Comparison of ENCODE assay signal across 8 cellular contexts in genomic region chr7:30135271-30135550, GRCh38. TPM values are rescaled to one million over a fixed set of nuclear protein-coding genes. Genes with fewer than 3 reads are reported as not detected.
A peak's percentile ranks its signal among the peaks of the same experiment; 100 is the strongest.
DNase-seq lines count a peak whose midpoint lies in the region; ATAC-seq and TF ChIP-seq lines count a peak whose summit lies in the region.

No MANE protein-coding gene starts in this region.

- no peaks in the 10 kb centered on the region for H3K36me3 ChIP-seq in RWPE2 (ENCODE audit: low read depth)

- ATAC-seq in GM21825 (IDR thresholded peaks at IDR 0.05; ENCODE audit: unreplicated experiment) (peak; percentile 22), RWPE2 (ENCODE audit: low read depth) (no peak)

- H3K4me3 ChIP-seq in RWPE2 (ENCODE audit: severe bottlenecking), result peak overlapping the region; percentile 99
- H3K4me3 ChIP-seq in fibroblast of villous mesenchyme (ENCODE audit: low read depth, low read length), result peak overlapping the region; percentile 75
- peak overlapping the region; percentile 53 to 97 (median 84) for H3K4me3 ChIP-seq in skin epidermis

- H3K9me3 ChIP-seq in RWPE2 (ENCODE audit: severe bottlenecking), result no peaks in the 10 kb centered on the region

- no peaks in the 10 kb centered on the region for H3K27me3 ChIP-seq in RWPE2 (ENCODE audit: insufficient read depth, poor library complexity, severe bottlenecking)

- H3K27ac ChIP-seq in RWPE2 (ENCODE audit: poor library complexity, severe bottlenecking), result peak overlapping the region; percentile 31
- H3K27ac ChIP-seq in skin epidermis, result peak overlapping the region in 20 of 21 experiments; percentile 49 to 93 (median 82)

- DNase-seq in RWPE2 (ENCODE audit: low spot score) (no peak), fibroblast of villous mesenchyme (ENCODE audit: low read depth) (no peak), NOMO-1 (lab: John Stamatoyannopoulos, UW; ENCODE audit: unreplicated experiment in 2 of 2) (no peak), LoVo (ENCODE audit: low spot score) (no peak), OCI-M2 (lab: John Stamatoyannopoulos, UW; ENCODE audit: unreplicated experiment) (no peak)
- DNase-seq in stimulated activated CD4-positive, alpha-beta T cell treated with anti-CD3 and anti-CD28 coated beads, Interleukin-12 subunit alpha, Interleukin-12 subunit beta, amount 100 ng/mL, for 4 hours, result no peak

- H3K4me1 ChIP-seq in RWPE2 (ENCODE audit: insufficient read depth, poor library complexity, severe bottlenecking), result no peaks in the 10 kb centered on the region

- no peak for TF ChIP-seq CTCF in RWPE2 (IDR thresholded peaks at IDR 0.05; ENCODE audit: poor library complexity, severe bottlenecking)
- no peak for TF ChIP-seq CTCF in fibroblast of villous mesenchyme (IDR thresholded peaks at IDR 0.05; ENCODE audit: insufficient read depth, low read depth, low read length)

RNA-seq across cellular contexts. Expression of gene MTURN, which starts 0.4 kb away (rescaled TPM):
- total RNA-seq in fibroblast of villous mesenchyme, result 2.6 and 4.5 TPM in 2 replicates
